ENCODE assay signal across 17 cellular contexts in genomic region chr11:19772480-19772879, GRCh38.
"Had no signal": no experiment of that assay in that cellular context is flagged by ENCODE, and none has a peak within 500 bp of the region (broad histone marks: within the 10 kb centered on the region; RNA-seq: fewer than 3 reads in every experiment).

No MANE protein-coding gene starts in this region.

- H3K27ac ChIP-seq: esophagus squamous epithelium, parathyroid adenoma, stomach, testis, upper lobe of left lung, WERI-Rb-1 had no signal

- H3K4me3 ChIP-seq: esophagus squamous epithelium, stomach, testis, upper lobe of left lung had no signal

- H3K4me1 ChIP-seq: parathyroid adenoma, testis had no signal

- H2AFZ ChIP-seq: parathyroid adenoma had no signal

- H3K9me3 ChIP-seq: esophagus squamous epithelium, stomach, testis, upper lobe of left lung had no signal

- H3K79me2 ChIP-seq: parathyroid adenoma had no signal

- DNase-seq: activated CD4-positive, alpha-beta T cell treated with anti-CD3 and anti-CD28 coated beads, Interleukin-2, amount 50 U/mL, for 4 hours; activated gamma-delta T cell; effector memory CD4-positive, alpha-beta T cell; esophagus squamous epithelium; left cardiac atrium; natural killer cell; stimulated activated CD4-positive, alpha-beta T cell treated with anti-CD3 and anti-CD28 coated beads, Interleukin-4, amount 100 ng/mL, for 24 hours; stomach; T-helper 2 cell; testis; upper lobe of left lung; WERI-Rb-1 had no signal

- FAIRE-seq: astrocyte, bronchial epithelial cell had no signal

- H3K27me3 ChIP-seq: testis had no signal

- H3K36me3 ChIP-seq: esophagus squamous epithelium, stomach, upper lobe of left lung, WERI-Rb-1 had no signal

- ATAC-seq: left cardiac atrium; natural killer cell; sciatic nerve; stimulated activated effector memory CD8-positive, alpha-beta T cell treated with anti-CD3 and anti-CD28 coated beads, Interleukin-12 subunit alpha, Interleukin-12 subunit beta, amount 100 ng/mL, for 72 hours had no signal

- H3K9ac ChIP-seq: parathyroid adenoma had no signal
